Comparison of ENCODE assay signal across 13 cellular contexts in genomic region chr5:17359451-17359965, GRCh38.
A peak's percentile ranks its signal among the peaks of the same experiment; 100 is the strongest.
DNase-seq lines count a peak whose midpoint lies in the region; ATAC-seq and TF ChIP-seq lines count a peak whose summit lies in the region.
"Had no signal": no experiment of that assay in that cellular context is flagged by ENCODE, and none has a peak within 500 bp of the region (broad histone marks: within the 10 kb centered on the region; RNA-seq: fewer than 3 reads in every experiment).

No MANE protein-coding gene starts in this region.

- H3K4me2 ChIP-seq in IMR-90 (ENCODE audit: low read depth, low read length) (no peak overlapping the region; the same call in 1 of the 2 replicates), hepatocyte (peak overlapping the region; percentile 22)

- H3K18ac ChIP-seq in IMR-90 (ENCODE audit: low read depth, low read length) = peak overlapping the region; percentile 34; the same call in 1 of the 2 replicates

- H3K9me1 ChIP-seq in IMR-90 (ENCODE audit: insufficient read depth, low read length) = no peaks in the 10 kb centered on the region

- DNase-seq in IMR-90 = peak; percentile 33
- peak; percentile 69 for DNase-seq in astrocyte of the spinal cord (ENCODE audit: low read depth, low spot score)
- peak; percentile 65 for DNase-seq in hepatocyte (ENCODE audit: low spot score)
- no peak for DNase-seq in NK-92 (lab: John Stamatoyannopoulos, UW; ENCODE audit: unreplicated experiment)
- DNase-seq in activated T-cell treated with anti-CD3 and anti-CD28 coated beads, Interleukin-2, amount 50 U/mL, for 1 hour = no peak
- no peak for DNase-seq in superior temporal gyrus (ENCODE audit: extremely low spot score)
- DNase-seq in activated naive CD4-positive, alpha-beta T cell treated with Interleukin-2 at 50 U/mL for 16 hours = no peak
- DNase-seq: activated CD8-positive, alpha-beta T cell treated with anti-CD3 and anti-CD28 coated beads, Interleukin-2, amount 10 ng/mL, durations not matched to agents 7 days and 5 days; effector CD8-positive, alpha-beta T cell; T-helper 2 cell had no signal

- no peak overlapping the region for H4K8ac ChIP-seq in IMR-90 (ENCODE audit: low read depth in 2 of 2, low read length in 2 of 2)

- H4K5ac ChIP-seq in IMR-90 (ENCODE audit: low read depth, low read length) = no peak overlapping the region

- H2BK15ac ChIP-seq in IMR-90 (ENCODE audit: low read depth, low read length) = peak overlapping the region; percentile 45; the same call in 1 of the 3 replicates

- H3K36me3 ChIP-seq in IMR-90 (ENCODE audit: control insufficient read depth, insufficient read depth, low read length) = no peaks in the 10 kb centered on the region
- H3K36me3 ChIP-seq in hepatocyte (replicated peaks; ENCODE audit: insufficient read depth, low read depth) = no peaks in the 10 kb centered on the region
- H3K36me3 ChIP-seq: right atrium auricular region, suprapubic skin had no signal

- intact Hi-C loops in IMR-90 (cut with micrococcal nuclease) = no loop called here

- no peak overlapping the region for H4K91ac ChIP-seq in IMR-90 (ENCODE audit: insufficient read depth, low read depth, low read length)

- dilution Hi-C loops in IMR-90 (cut with HindIII; ENCODE audit: low sequenced_read_pairs, unreplicated experiment) = no loop called here

- no CpG with 5 or more reads among the region's 11 CpGs for WGBS in IMR-90 (ENCODE audit: extremely low coverage in 2 of 2, insufficient read length in 1 of 2), 2 experiments
- 34% methylated on average over 11 of the region's 11 CpGs for WGBS in hepatocyte (ENCODE audit: low lambda C conversion rate, missing lambda C conversion rate)

- no peak overlapping the region; the same call in 1 of the 2 replicates for H3K9ac ChIP-seq in IMR-90 (ENCODE audit: low read depth, low read length)

- no peaks in the 10 kb centered on the region for H3K79me2 ChIP-seq in hepatocyte

- H3K27ac ChIP-seq in IMR-90 (ENCODE audit: insufficient read depth, low read length) (no peak overlapping the region; the same call in 1 of the 2 replicates), hepatocyte (peak overlapping the region; percentile 74)
- H3K27ac ChIP-seq: right atrium auricular region, suprapubic skin had no signal

- H3K14ac ChIP-seq in IMR-90 (replicated peaks; ENCODE audit: low read depth, low read length) = no peak overlapping the region

- no peaks in the 10 kb centered on the region for H3K9me2 ChIP-seq in hepatocyte (replicated peaks; ENCODE audit: insufficient read depth)

- TF ChIP-seq CTCF in IMR-90 (conservative IDR thresholded peaks at IDR 0.05; ENCODE audit: low read depth, low read length) (no peak), astrocyte of the spinal cord (IDR thresholded peaks at IDR 0.05; ENCODE audit: low read depth, low read length) (no peak), hepatocyte (IDR thresholded peaks at IDR 0.05; ENCODE audit: poor library complexity) (no peak)

- H3K56ac ChIP-seq in IMR-90 (ENCODE audit: extremely low read depth, insufficient read depth, low read length) = no peak overlapping the region

- no peak for TF ChIP-seq POLR2A in IMR-90 (IDR thresholded peaks at IDR 0.05; ENCODE audit: low read depth, low read length)

- no peak overlapping the region for H2BK5ac ChIP-seq in IMR-90 (ENCODE audit: low read depth, low read length, poor library complexity, severe bottlenecking)

- H3K4me3 ChIP-seq in IMR-90 (ENCODE audit: insufficient read depth, low read depth, low read length) = no peak overlapping the region
- H3K4me3 ChIP-seq in astrocyte of the spinal cord (ENCODE audit: low read depth, low read length) = no peak overlapping the region
- no peak overlapping the region for H3K4me3 ChIP-seq in hepatocyte
- H3K4me3 ChIP-seq: GM12878, right atrium auricular region, suprapubic skin had no signal

- H2AK5ac ChIP-seq in IMR-90 (ENCODE audit: low read depth, low read length) = no peak overlapping the region

- CTCF ChIA-PET in IMR-90 (lab: Yijun Ruan, JAX) = interaction anchor here (1.0 kb wide), 1 partner anchor 127 kb away, joined by 4 read pairs; no protein-coding TSS in a partner anchor

- POLR2A ChIA-PET in IMR-90 (lab: Charles Lee; ENCODE audit: unreplicated experiment) = interaction anchor here (0.6 kb wide), 1 partner anchor 142 kb away, joined by 5 read pairs; no protein-coding TSS in a partner anchor

- no peaks in the 10 kb centered on the region for H3K27me3 ChIP-seq in IMR-90 (ENCODE audit: control insufficient read depth, insufficient read depth, low read length)
- no peaks in the 10 kb centered on the region for H3K27me3 ChIP-seq in hepatocyte
- H3K27me3 ChIP-seq: right atrium auricular region, suprapubic skin had no signal

- H3K4me1 ChIP-seq in IMR-90 (ENCODE audit: control insufficient read depth, insufficient read depth, low read length) = no peaks in the 10 kb centered on the region; the same call in 1 of the 2 replicates
- H3K4me1 ChIP-seq in hepatocyte (ENCODE audit: insufficient read depth) = peaks cover 8% of the 10 kb centered on the region
- H3K4me1 ChIP-seq: right atrium auricular region, suprapubic skin had no signal

- 0 out of 2 replicates have a peak overlapping the region, but pooled peaks have one; percentile 3 for H2BK20ac ChIP-seq in IMR-90 (ENCODE audit: low read depth, low read length)

- no peak for TF ChIP-seq RAD21 in IMR-90 (IDR thresholded peaks at IDR 0.05; ENCODE audit: low read length)

- 0 out of 2 replicates have a peak overlapping the region, but pooled peaks have one; percentile 1 for H3K4ac ChIP-seq in IMR-90 (ENCODE audit: low read depth, low read length)

- ATAC-seq in IMR-90 (ENCODE audit: low read depth) = peak; percentile 25; the same call in 1 of the 2 replicates
- ATAC-seq: activated CD8-positive, alpha-beta T cell treated with anti-CD3 and anti-CD28 coated beads, Interleukin-2, amount 10 ng/mL, durations not matched to agents 7 days and 5 days; GM12878 had no signal

- no peak overlapping the region for H3K23ac ChIP-seq in IMR-90 (ENCODE audit: low read depth, low read length)

- H4K20me1 ChIP-seq in IMR-90 (ENCODE audit: insufficient read depth, low read length) (no peaks in the 10 kb centered on the region), hepatocyte (ENCODE audit: insufficient read depth, poor library complexity, severe bottlenecking) (no peaks in the 10 kb centered on the region)

- no peak overlapping the region for H2AK9ac ChIP-seq in IMR-90 (replicated peaks; ENCODE audit: low read depth, low read length, poor library complexity)

- H3K79me1 ChIP-seq in IMR-90 (ENCODE audit: low read depth in 1 of 2, low read length in 2 of 2) = no peaks in the 10 kb centered on the region

- no TSS peak for BruUV-seq in IMR-90 (replicated peaks; lab: Mats Ljungman, UMichigan)

- H2BK120ac ChIP-seq in IMR-90 (ENCODE audit: low read depth, low read length) = no peak overlapping the region

- H3K9me3 ChIP-seq in IMR-90 (ENCODE audit: control insufficient read depth, insufficient read depth, low read length) (no peaks in the 10 kb centered on the region; the same call in 1 of the 2 replicates), hepatocyte (ENCODE audit: low read depth) (no peaks in the 10 kb centered on the region)
- H3K9me3 ChIP-seq: right atrium auricular region, suprapubic skin had no signal

- in situ Hi-C loops in IMR-90 (cut with MboI; ENCODE audit: low sequenced_read_pairs) = no loop called here
- in situ Hi-C loops in astrocyte of the spinal cord (cut with HindIII; ENCODE audit: low sequenced_read_pairs) = no loop called here

- H2AFZ ChIP-seq in IMR-90 (replicated peaks; ENCODE audit: low read length, poor library complexity) (no peak overlapping the region), hepatocyte (no peak overlapping the region)

TF ChIP-seq in IMR-90, 13 proteins besides CTCF, POLR2A, EP300 and RAD21:
- TF ChIP-seq MAFK (IDR thresholded peaks at IDR 0.05; ENCODE audit: low read depth, low read length) (peak; percentile 96), CEBPB (IDR thresholded peaks at IDR 0.05; ENCODE audit: low read depth, low read length) (no peak)

Comparison
In these comparisons a context has a peak if more than half of its experiments do, and no peak if none do; other contexts are left out.
1. DNase-seq: peak in IMR-90 (single experiment), astrocyte of the spinal cord (single experiment) and hepatocyte (single experiment); none in NK-92 (single experiment), activated T-cell treated with anti-CD3 and anti-CD28 coated beads, Interleukin-2, amount 50 U/mL, for 1 hour (single experiment), superior temporal gyrus (single experiment) and activated naive CD4-positive, alpha-beta T cell treated with Interleukin-2 at 50 U/mL for 16 hours (single experiment).